Comparison of ENCODE assay signal across 19 cellular contexts in genomic region chr3:177236704-177237103, GRCh38. TPM values are rescaled to one million over a fixed set of nuclear protein-coding genes. Genes with fewer than 3 reads are reported as not detected.
DNase-seq lines count a peak whose midpoint lies in the region; TF ChIP-seq lines count a peak whose summit lies in the region.
"Had no signal": no experiment of that assay in that cellular context is flagged by ENCODE, and none has a peak within 500 bp of the region (broad histone marks: within the 10 kb centered on the region; RNA-seq: fewer than 3 reads in every experiment).

No MANE protein-coding gene starts in this region.

- H3K4me2 ChIP-seq in hepatocyte, result no peak overlapping the region

- H4K20me1 ChIP-seq in hepatocyte (ENCODE audit: insufficient read depth, poor library complexity, severe bottlenecking), result no peaks in the 10 kb centered on the region

- no peak for TF ChIP-seq CTCF in fibroblast of mammary gland (conservative IDR thresholded peaks at IDR 0.05; ENCODE audit: control insufficient read depth, insufficient read depth, low read depth, low read length)
- TF ChIP-seq CTCF in hepatocyte (IDR thresholded peaks at IDR 0.05; ENCODE audit: poor library complexity), result no peak

- H3K9me3 Mint-ChIP-seq in activated naive CD4-positive, alpha-beta T cell treated with anti-CD3 and anti-CD28 coated beads, Interleukin-2, amount 50 U/mL, for 24 hours, result no peaks in the 10 kb centered on the region
- H3K9me3 Mint-ChIP-seq in activated naive CD4-positive, alpha-beta T cell treated with anti-CD3 and anti-CD28 coated beads, Interleukin-2, amount 10 ng/mL, durations not matched to agents 7 days and 5 days, result no peaks in the 10 kb centered on the region
- H3K9me3 Mint-ChIP-seq in stimulated activated naive CD8-positive, alpha-beta T cell treated with anti-CD3 and anti-CD28 coated beads, Interleukin-15, Interleukin-2, amounts not matched to agents 100 ng/mL and 50 ng/mL, for 24 hours, result no peaks in the 10 kb centered on the region
- H3K9me3 Mint-ChIP-seq: activated CD4-positive, alpha-beta memory T cell treated with anti-CD3 and anti-CD28 coated beads for 36 hours; CD8-positive, alpha-beta T cell had no signal

- no peak overlapping the region for H3K4me3 ChIP-seq in fibroblast of mammary gland (ENCODE audit: control insufficient read depth, low read depth, low read length)
- no peak overlapping the region for H3K4me3 ChIP-seq in hepatocyte
- H3K4me3 ChIP-seq: left lung had no signal

- H3K4me1 Mint-ChIP-seq in activated naive CD4-positive, alpha-beta T cell treated with anti-CD3 and anti-CD28 coated beads, Interleukin-2, amount 50 U/mL, for 24 hours, result peaks cover 4% of the 10 kb centered on the region
- H3K4me1 Mint-ChIP-seq in activated naive CD4-positive, alpha-beta T cell treated with anti-CD3 and anti-CD28 coated beads, Interleukin-2, amount 10 ng/mL, durations not matched to agents 7 days and 5 days, result no peaks in the 10 kb centered on the region
- H3K4me1 Mint-ChIP-seq in stimulated activated naive CD8-positive, alpha-beta T cell treated with anti-CD3 and anti-CD28 coated beads, Interleukin-15, Interleukin-2, amounts not matched to agents 100 ng/mL and 50 ng/mL, for 24 hours (ENCODE audit: low read depth), result peaks cover 13% of the 10 kb centered on the region

- no peaks in the 10 kb centered on the region for H3K9me3 ChIP-seq in hepatocyte (ENCODE audit: low read depth)
- H3K9me3 ChIP-seq: left lung, neutrophil had no signal

- 96% methylated on average over 2 of the region's 2 CpGs for WGBS in hepatocyte (ENCODE audit: low lambda C conversion rate, missing lambda C conversion rate)

- CTCF ChIA-PET in activated naive CD4-positive, alpha-beta T cell treated with anti-CD3 and anti-CD28 coated beads, Interleukin-2, amount 10 ng/mL, durations not matched to agents 7 days and 5 days (lab: Charles Lee), result no interaction called here

- in situ Hi-C loops in SK-MEL-5 (cut with HindIII; ENCODE audit: low pct_unique_long_range_greater_than_20kb, low sequenced_read_pairs), result no loop called here

- H3K27ac Mint-ChIP-seq in activated naive CD4-positive, alpha-beta T cell treated with anti-CD3 and anti-CD28 coated beads, Interleukin-2, amount 50 U/mL, for 24 hours, result peak overlapping the region; percentile 26
- H3K27ac Mint-ChIP-seq in activated naive CD4-positive, alpha-beta T cell treated with anti-CD3 and anti-CD28 coated beads, Interleukin-2, amount 10 ng/mL, durations not matched to agents 7 days and 5 days, result no peak overlapping the region
- H3K27ac Mint-ChIP-seq in stimulated activated naive CD8-positive, alpha-beta T cell treated with anti-CD3 and anti-CD28 coated beads, Interleukin-15, Interleukin-2, amounts not matched to agents 100 ng/mL and 50 ng/mL, for 24 hours, result peak overlapping the region; percentile 83
- H3K27ac Mint-ChIP-seq: activated CD4-positive, alpha-beta memory T cell treated with anti-CD3 and anti-CD28 coated beads for 36 hours; CD8-positive, alpha-beta T cell had no signal

- H2AFZ ChIP-seq in hepatocyte, result no peak overlapping the region

- H3K79me2 ChIP-seq in hepatocyte, result no peaks in the 10 kb centered on the region

- H3K36me3 ChIP-seq in hepatocyte (replicated peaks; ENCODE audit: insufficient read depth, low read depth), result no peaks in the 10 kb centered on the region
- H3K36me3 ChIP-seq: left lung, neutrophil had no signal

- no peak overlapping the region for H3K4me3 Mint-ChIP-seq in activated naive CD4-positive, alpha-beta T cell treated with anti-CD3 and anti-CD28 coated beads, Interleukin-2, amount 50 U/mL, for 24 hours
- H3K4me3 Mint-ChIP-seq in activated naive CD4-positive, alpha-beta T cell treated with anti-CD3 and anti-CD28 coated beads, Interleukin-2, amount 10 ng/mL, durations not matched to agents 7 days and 5 days, result no peak overlapping the region
- no peak overlapping the region for H3K4me3 Mint-ChIP-seq in stimulated activated naive CD8-positive, alpha-beta T cell treated with anti-CD3 and anti-CD28 coated beads, Interleukin-15, Interleukin-2, amounts not matched to agents 100 ng/mL and 50 ng/mL, for 24 hours
- H3K4me3 Mint-ChIP-seq: activated CD4-positive, alpha-beta memory T cell treated with anti-CD3 and anti-CD28 coated beads for 36 hours; CD8-positive, alpha-beta T cell had no signal

- no peaks in the 10 kb centered on the region for H3K36me3 Mint-ChIP-seq in activated naive CD4-positive, alpha-beta T cell treated with anti-CD3 and anti-CD28 coated beads, Interleukin-2, amount 50 U/mL, for 24 hours
- peaks cover 2% of the 10 kb centered on the region for H3K36me3 Mint-ChIP-seq in activated naive CD4-positive, alpha-beta T cell treated with anti-CD3 and anti-CD28 coated beads, Interleukin-2, amount 10 ng/mL, durations not matched to agents 7 days and 5 days
- H3K36me3 Mint-ChIP-seq in stimulated activated naive CD8-positive, alpha-beta T cell treated with anti-CD3 and anti-CD28 coated beads, Interleukin-15, Interleukin-2, amounts not matched to agents 100 ng/mL and 50 ng/mL, for 24 hours (ENCODE audit: low read depth), result no peaks in the 10 kb centered on the region
- H3K36me3 Mint-ChIP-seq: activated CD4-positive, alpha-beta memory T cell treated with anti-CD3 and anti-CD28 coated beads for 36 hours; CD8-positive, alpha-beta T cell had no signal

- H3K4me1 ChIP-seq in hepatocyte (ENCODE audit: insufficient read depth), result no peaks in the 10 kb centered on the region
- H3K4me1 ChIP-seq: left lung had no signal

- H3K27ac ChIP-seq in hepatocyte, result no peak overlapping the region
- H3K27ac ChIP-seq: left lung, neutrophil, RWPE1 had no signal

- H3K27me3 Mint-ChIP-seq in activated naive CD4-positive, alpha-beta T cell treated with anti-CD3 and anti-CD28 coated beads, Interleukin-2, amount 50 U/mL, for 24 hours, result no peaks in the 10 kb centered on the region
- H3K27me3 Mint-ChIP-seq in activated naive CD4-positive, alpha-beta T cell treated with anti-CD3 and anti-CD28 coated beads, Interleukin-2, amount 10 ng/mL, durations not matched to agents 7 days and 5 days, result no peaks in the 10 kb centered on the region
- H3K27me3 Mint-ChIP-seq in stimulated activated naive CD8-positive, alpha-beta T cell treated with anti-CD3 and anti-CD28 coated beads, Interleukin-15, Interleukin-2, amounts not matched to agents 100 ng/mL and 50 ng/mL, for 24 hours, result no peaks in the 10 kb centered on the region
- H3K27me3 Mint-ChIP-seq: activated CD4-positive, alpha-beta memory T cell treated with anti-CD3 and anti-CD28 coated beads for 36 hours had no signal

- no peaks in the 10 kb centered on the region for H3K27me3 ChIP-seq in hepatocyte
- H3K27me3 ChIP-seq: left lung, neutrophil had no signal

- no peak for DNase-seq in activated naive CD4-positive, alpha-beta T cell treated with anti-CD3 and anti-CD28 coated beads, Interleukin-2, amount 10 ng/mL, durations not matched to agents 7 days and 5 days
- DNase-seq in SK-MEL-5 (ENCODE audit: low read depth, low spot score), result peak; percentile 99
- peak; percentile 44 for DNase-seq in fibroblast of mammary gland (ENCODE audit: low read depth)
- DNase-seq in DMS114 treated with DMSO at 0.1 percent for 48 hours (lab: John Stamatoyannopoulos, UW; ENCODE audit: unreplicated experiment), result no peak
- DNase-seq in hepatocyte (ENCODE audit: low spot score), result no peak
- no peak for DNase-seq in HUDEP-2 (lab: John Stamatoyannopoulos, UW; ENCODE audit: unreplicated experiment in 76 of 76)
- DNase-seq: activated CD4-positive, alpha-beta memory T cell treated with anti-CD3 and anti-CD28 coated beads for 36 hours; CD8-positive, alpha-beta T cell; DMS79 treated with DMSO at 0.1 percent for 48 hours; left lung; NCI-H2171; NCI-H748 treated with DMSO at 0.1 percent for 48 hours; stimulated activated CD4-positive, alpha-beta T cell treated with anti-CD3 and anti-CD28 coated beads, Interleukin-12 subunit alpha, Interleukin-12 subunit beta, amount 100 ng/mL, for 4 hours; SW 1271; trophoblast cell had no signal

- H3K9me2 ChIP-seq in hepatocyte (replicated peaks; ENCODE audit: insufficient read depth), result no peaks in the 10 kb centered on the region

RNA-seq across cellular contexts. Expression of gene TBL1XR1, which starts 39.4 kb away (rescaled TPM):
- total RNA-seq in SK-MEL-5 (2014; rRNA removed; shearing (Covaris generic)), result 87.3 and 95.8 TPM in 2 replicates
- 33.4 and 47.4 TPM in 2 replicates for polyA plus RNA-seq in SK-MEL-5 (2015; cell fraction: cytosol; rRNA removed)
- polyA plus RNA-seq in SK-MEL-5 (2015; cell fraction: nucleus; rRNA removed), result 59.5 and 74.6 TPM in 2 replicates
- total RNA-seq in hepatocyte, result 122 and 165 TPM in 2 replicates
- 30.2 and 30.4 TPM in 2 replicates for polyA plus RNA-seq in hepatocyte

Comparison
In these comparisons a context has a peak if more than half of its experiments do, and no peak if none do; other contexts are left out.
1. DNase-seq: peak in SK-MEL-5 (single experiment) and fibroblast of mammary gland (single experiment); none in activated naive CD4-positive, alpha-beta T cell treated with anti-CD3 and anti-CD28 coated beads, Interleukin-2, amount 10 ng/mL, durations not matched to agents 7 days and 5 days (single experiment), DMS114 treated with DMSO at 0.1 percent for 48 hours (single experiment), hepatocyte (single experiment) and HUDEP-2 (0 of 76).